Comparison of ENCODE assay signal across 23 cellular contexts in the genomic region with DNA sequence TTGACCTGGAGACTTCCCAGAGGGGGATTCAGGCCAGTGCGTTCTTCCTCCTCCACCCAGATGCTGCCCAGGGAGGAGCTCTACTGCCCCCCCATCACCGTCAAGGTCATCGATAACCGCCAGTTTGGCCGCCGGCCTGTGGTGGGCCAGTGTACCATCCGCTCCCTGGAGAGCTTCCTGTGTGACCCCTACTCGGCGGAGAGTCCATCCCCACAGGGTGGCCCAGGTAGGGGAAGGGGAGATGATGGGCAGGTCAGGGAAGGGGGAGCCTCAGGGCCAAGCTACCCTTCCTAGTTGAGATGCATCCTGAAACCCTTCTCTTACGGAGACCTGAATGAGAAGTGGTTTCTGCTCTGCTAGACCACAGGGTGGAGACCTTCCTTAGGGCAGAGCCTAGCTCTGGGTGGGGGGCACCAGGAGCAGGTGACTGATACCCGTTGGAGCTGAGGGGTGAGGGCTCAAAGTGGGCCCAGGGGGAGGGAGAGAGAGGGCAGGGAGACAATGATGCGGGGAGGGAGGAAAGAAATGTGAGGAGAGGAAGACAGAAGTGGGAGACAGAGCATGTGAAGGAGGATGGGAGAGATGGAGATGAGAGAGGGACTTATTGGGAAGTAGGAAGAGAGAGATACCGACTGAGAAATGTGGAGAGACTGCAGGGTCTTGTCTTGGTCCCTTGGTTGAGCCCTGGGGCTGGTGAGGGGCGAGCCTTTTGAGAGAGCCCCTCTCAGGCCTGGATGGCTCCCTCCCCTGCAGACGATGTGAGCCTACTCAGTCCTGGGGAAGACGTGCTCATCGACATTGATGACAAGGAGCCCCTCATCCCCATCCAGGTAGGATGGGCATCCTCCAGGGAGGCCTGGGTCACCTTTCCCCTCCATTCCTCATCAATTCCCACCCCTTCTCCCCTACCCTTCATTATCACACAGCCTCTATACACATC.
DNase-seq lines count a peak whose midpoint lies in the region; ATAC-seq, FAIRE-seq and TF ChIP-seq lines count a peak whose summit lies in the region.
"Had no signal": no experiment of that assay in that cellular context is flagged by ENCODE, and none has a peak within 500 bp of the region (broad histone marks: within the 10 kb centered on the region; RNA-seq: fewer than 3 reads in every experiment).

No MANE protein-coding gene starts in this region.

- no peaks in the 10 kb centered on the region for H3K36me3 ChIP-seq in H1 (ENCODE audit: control insufficient read depth in 2 of 4, insufficient read depth in 4 of 4, low read length in 3 of 4)
- no peaks in the 10 kb centered on the region for H3K36me3 ChIP-seq in osteoblast (ENCODE audit: insufficient read depth, low read length)
- H3K36me3 ChIP-seq: prostate gland had no signal

- H3K18ac ChIP-seq in H1 (ENCODE audit: extremely low read depth, low read length): no peak overlapping the region

- no peak for TF ChIP-seq CTCF in natural killer cell (IDR thresholded peaks at IDR 0.05)
- no peak for TF ChIP-seq CTCF in H1 (IDR thresholded peaks at IDR 0.05; ENCODE audit: control extremely low read depth in 1 of 3, insufficient read depth in 1 of 3, low read depth in 1 of 3, low read length in 3 of 3)
- no peak for TF ChIP-seq CTCF in osteoblast (IDR thresholded peaks at IDR 0.05; ENCODE audit: extremely low read depth, low read depth, low read length)

- 85% methylated on average over 16 of the region's 17 CpGs; no CpG with 5 or more reads in 1 of the 2 experiments for WGBS in H1 (ENCODE audit: extremely low coverage in 1 of 2, insufficient coverage in 1 of 2, insufficient read length in 1 of 2, insufficient replicate concordance in 2 of 2, low coverage in 1 of 2, low lambda C conversion rate in 2 of 2, missing lambda C conversion rate in 1 of 2), 2 experiments

- no peak overlapping the region for H4K5ac ChIP-seq in H1 (ENCODE audit: insufficient read length, low read depth, low read length)

- H3K27me3 Mint-ChIP-seq in natural killer cell (ENCODE audit: low read depth in 2 of 2): no peaks in the 10 kb centered on the region
- H3K27me3 Mint-ChIP-seq in natural killer cell treated with Interleukin-12 subunit alpha and Interleukin-12 subunit beta and Interleukin-15 and Interleukin-18, amount 100 ng/mL, for 72 hours: peaks cover 1 to 2% of the 10 kb centered on the region in 2 donors
- H3K27me3 Mint-ChIP-seq: central memory CD8-positive, alpha-beta T cell had no signal

- no peaks in the 10 kb centered on the region for H3K79me1 ChIP-seq in H1 (ENCODE audit: low read depth, low read length)

- H3K9ac ChIP-seq in H1 (replicated peaks in 1 of 4; ENCODE audit: extremely low read depth in 1 of 4, low read depth in 3 of 4, low read length in 3 of 4): no peak overlapping the region

- TF ChIP-seq POLR2A in H1 (IDR thresholded peaks at IDR 0.05; ENCODE audit: control extremely low read depth in 1 of 2, low read depth in 2 of 2, low read length in 2 of 2): no peak

- no peak overlapping the region for H2BK20ac ChIP-seq in H1 (ENCODE audit: low read length)

- H3K4me3 Mint-ChIP-seq in natural killer cell: no peak overlapping the region
- no peak overlapping the region for H3K4me3 Mint-ChIP-seq in natural killer cell treated with Interleukin-12 subunit alpha and Interleukin-12 subunit beta and Interleukin-15 and Interleukin-18, amount 100 ng/mL, for 72 hours
- H3K4me3 Mint-ChIP-seq: central memory CD8-positive, alpha-beta T cell had no signal

- H3K27me3 ChIP-seq in H1 (replicated peaks in 1 of 4; ENCODE audit: control insufficient read depth in 3 of 4, extremely low read depth in 1 of 4, insufficient read depth in 3 of 4, low read length in 3 of 4) (no peaks in the 10 kb centered on the region), osteoblast (ENCODE audit: insufficient read depth, low read length) (peaks cover 7% of the 10 kb centered on the region)
- H3K27me3 ChIP-seq: SJSA1 had no signal

- no peak overlapping the region for H3K23ac ChIP-seq in H1 (ENCODE audit: insufficient read length)

- no peak overlapping the region for H3K14ac ChIP-seq in H1 (ENCODE audit: insufficient read length)

- H3K9me3 Mint-ChIP-seq in natural killer cell: no peaks in the 10 kb centered on the region
- no peaks in the 10 kb centered on the region for H3K9me3 Mint-ChIP-seq in natural killer cell treated with Interleukin-12 subunit alpha and Interleukin-12 subunit beta and Interleukin-15 and Interleukin-18, amount 100 ng/mL, for 72 hours
- H3K9me3 Mint-ChIP-seq: activated T-helper 2 cell treated with anti-CD3 and anti-CD28 coated beads, Interferon-gamma antibody, Interleukin-2, Interleukin-4, amounts not matched to agents 10 μg/mL and 5 μg/mL and 100 μg/mL, durations not matched to agents 14 hours and 24 hours and 36 hours; central memory CD8-positive, alpha-beta T cell; nephron had no signal

- ATAC-seq in natural killer cell (no peak), HG03280 (IDR thresholded peaks at IDR 0.05; ENCODE audit: unreplicated experiment) (no peak)
- no peak for ATAC-seq in natural killer cell treated with Interleukin-12 subunit alpha and Interleukin-12 subunit beta and Interleukin-15 and Interleukin-18, amount 100 ng/mL, for 72 hours
- ATAC-seq: PC-3 had no signal

- H4K91ac ChIP-seq in H1 (replicated peaks; ENCODE audit: insufficient read length, low read length): no peak overlapping the region

- H3K56ac ChIP-seq in H1 (replicated peaks; ENCODE audit: insufficient read length, low read depth, low read length): no peak overlapping the region

- H3K9me3 ChIP-seq in H1 (ENCODE audit: insufficient read depth in 2 of 2, low read depth in 1 of 2, low read length in 1 of 2): no peaks in the 10 kb centered on the region
- no peaks in the 10 kb centered on the region for H3K9me3 ChIP-seq in osteoblast (ENCODE audit: low read depth, low read length)
- H3K9me3 ChIP-seq: prostate gland, SJSA1 had no signal

- H4K20me1 ChIP-seq in H1 (replicated peaks in 1 of 2; ENCODE audit: control insufficient read depth in 1 of 2, insufficient read depth in 2 of 2, low read length in 2 of 2) (no peaks in the 10 kb centered on the region), osteoblast (ENCODE audit: insufficient read depth, low read length) (no peaks in the 10 kb centered on the region)

- POLR2A ChIA-PET in H1 (lab: Charles Lee; ENCODE audit: partially characterized antibody): no interaction called here

- H3K4me3 ChIP-seq in H1 (ENCODE audit: extremely low read depth in 1 of 4, insufficient read depth in 2 of 4, low read depth in 3 of 4, low read length in 4 of 4) (no peak overlapping the region), osteoblast (ENCODE audit: insufficient read depth, low read length) (no peak overlapping the region)
- H3K4me3 ChIP-seq: prostate gland, SJSA1, smooth muscle cell had no signal

- H4K8ac ChIP-seq in H1 (ENCODE audit: extremely low read depth, insufficient read depth, low read length): 0 out of 2 replicates have a peak overlapping the region, but pooled peaks have one; percentile 31

- no peak overlapping the region for H3K4ac ChIP-seq in H1 (replicated peaks; ENCODE audit: insufficient read length, low read depth, low read length)

- no peak overlapping the region for H3K27ac Mint-ChIP-seq in natural killer cell
- H3K27ac Mint-ChIP-seq in natural killer cell treated with Interleukin-12 subunit alpha and Interleukin-12 subunit beta and Interleukin-15 and Interleukin-18, amount 100 ng/mL, for 72 hours: no peak overlapping the region
- H3K27ac Mint-ChIP-seq: activated T-helper 2 cell treated with anti-CD3 and anti-CD28 coated beads, Interferon-gamma antibody, Interleukin-2, Interleukin-4, amounts not matched to agents 10 μg/mL and 5 μg/mL and 100 μg/mL, durations not matched to agents 14 hours and 24 hours and 36 hours had no signal

- H3K4me2 ChIP-seq in H1 (ENCODE audit: insufficient read depth in 1 of 2, low read depth in 2 of 2, low read length in 2 of 2): no peak overlapping the region
- H3K4me2 ChIP-seq in osteoblast (ENCODE audit: insufficient read depth, low read length): no peak overlapping the region
- H3K4me2 ChIP-seq: smooth muscle cell had no signal

- no peaks in the 10 kb centered on the region for H3K36me3 Mint-ChIP-seq in natural killer cell
- H3K36me3 Mint-ChIP-seq in natural killer cell treated with Interleukin-12 subunit alpha and Interleukin-12 subunit beta and Interleukin-15 and Interleukin-18, amount 100 ng/mL, for 72 hours: no peaks in the 10 kb centered on the region

- no peak overlapping the region for H3K27ac ChIP-seq in H1 (ENCODE audit: low read depth, low read length)
- H3K27ac ChIP-seq in osteoblast (ENCODE audit: low read depth, low read length): no peak overlapping the region
- H3K27ac ChIP-seq: prostate gland, SJSA1 had no signal

- CTCF ChIA-PET in H1 (lab: Charles Lee; ENCODE audit: partially characterized antibody): interaction anchor here (1.0 to 1.5 kb wide), 3 partner anchors 10 to 185 kb away, joined by 3 read pairs; no protein-coding TSS in a partner anchor

- no peak overlapping the region for H2BK5ac ChIP-seq in H1 (ENCODE audit: low read depth, low read length)

- intact Hi-C loops in natural killer cell (cut with micrococcal nuclease): no loop called here

- DNase-seq in natural killer cell (peak; percentile 4), H1 (ENCODE audit: low read depth in 1 of 2, low spot score in 2 of 2) (peak in 1 of 2 experiments; percentile 32), osteoblast (ENCODE audit: insufficient read length, low spot score, missing footprints) (peak; percentile 49), DMS 273 treated with DMSO at 0.1 percent for 48 hours (lab: John Stamatoyannopoulos, UW) (no peak), NCI-H2196 treated with DMSO at 0.1 percent for 48 hours (lab: John Stamatoyannopoulos, UW; ENCODE audit: unreplicated experiment) (no peak)
- no peak for DNase-seq in natural killer cell treated with Interleukin-12 subunit alpha and Interleukin-12 subunit beta and Interleukin-15 and Interleukin-18, amount 100 ng/mL, for 72 hours (ENCODE audit: low spot score)
- DNase-seq in stimulated activated CD4-positive, alpha-beta T cell treated with anti-CD3 and anti-CD28 coated beads, Interleukin-4, amount 100 ng/mL, for 24 hours: no peak
- DNase-seq: amniotic stem cell, IMR-90, mesenchymal stem cell, NCI-H1417 treated with DMSO at 0.1 percent for 48 hours, NCI-H2171, NCI-H774, PC-3, substantia nigra, T-helper 2 cell had no signal

- H2BK120ac ChIP-seq in H1 (replicated peaks; ENCODE audit: low read depth, low read length): no peak overlapping the region

- H3K79me2 ChIP-seq in H1 (ENCODE audit: control insufficient read depth in 1 of 2, insufficient read depth in 2 of 2, low read length in 2 of 2) (no peaks in the 10 kb centered on the region), osteoblast (ENCODE audit: insufficient read depth, low read length) (no peaks in the 10 kb centered on the region)

- H3K23me2 ChIP-seq in H1 (ENCODE audit: low read depth, low read length): peaks cover 5% of the 10 kb centered on the region; the same call in 1 of the 2 replicates

- no peaks in the 10 kb centered on the region for H3K4me1 ChIP-seq in H1 (replicated peaks in 1 of 4; ENCODE audit: control insufficient read depth in 3 of 4, insufficient read depth in 4 of 4, low read length in 3 of 4)
- peaks cover 3% of the 10 kb centered on the region for H3K4me1 ChIP-seq in osteoblast (ENCODE audit: insufficient read depth, low read length)
- H3K4me1 ChIP-seq: prostate gland, SJSA1 had no signal

- H3K4me1 Mint-ChIP-seq in natural killer cell: peaks cover 0 to 2% of the 10 kb centered on the region in 2 donors
- peaks cover 0 to 5% of the 10 kb centered on the region in 2 donors for H3K4me1 Mint-ChIP-seq in natural killer cell treated with Interleukin-12 subunit alpha and Interleukin-12 subunit beta and Interleukin-15 and Interleukin-18, amount 100 ng/mL, for 72 hours (ENCODE audit: low read depth in 2 of 2)
- H3K4me1 Mint-ChIP-seq: central memory CD8-positive, alpha-beta T cell had no signal

- no peak overlapping the region for H2AK5ac ChIP-seq in H1 (ENCODE audit: low read depth, low read length)

- no peak overlapping the region for H2BK15ac ChIP-seq in H1 (ENCODE audit: low read length)

- no peak overlapping the region for H2AFZ ChIP-seq in H1 (ENCODE audit: low read length)
- no peak overlapping the region for H2AFZ ChIP-seq in osteoblast (ENCODE audit: low read length)

- no peak for TF ChIP-seq EP300 in H1 (IDR thresholded peaks at IDR 0.05; ENCODE audit: borderline replicate concordance in 1 of 2, low read depth in 2 of 2, low read length in 2 of 2)

- no peak for TF ChIP-seq RAD21 in H1 (IDR thresholded peaks at IDR 0.05 in 1 of 2, conservative IDR thresholded peaks at IDR 0.05 in 1 of 2; ENCODE audit: low read depth in 2 of 2, low read length in 2 of 2)

- FAIRE-seq in H1 (lab: Jason Lieb, UNC): no peak

- no peak overlapping the region for H2BK12ac ChIP-seq in H1 (ENCODE audit: low read depth, low read length)

Comparison
In these comparisons a context has a peak if more than half of its experiments do, and no peak if none do; other contexts are left out.
1. DNase-seq: peak in natural killer cell (single experiment) and osteoblast (single experiment); none in natural killer cell treated with Interleukin-12 subunit alpha and Interleukin-12 subunit beta and Interleukin-15 and Interleukin-18, amount 100 ng/mL, for 72 hours (single experiment), DMS 273 treated with DMSO at 0.1 percent for 48 hours (single experiment), stimulated activated CD4-positive, alpha-beta T cell treated with anti-CD3 and anti-CD28 coated beads, Interleukin-4, amount 100 ng/mL, for 24 hours (single experiment) and NCI-H2196 treated with DMSO at 0.1 percent for 48 hours (single experiment).